In genomic region chr12:29499235-29499634, GRCh38 we compare ENCODE assay signal across 34 cellular contexts. TPM values are rescaled to one million over a fixed set of nuclear protein-coding genes. Genes with fewer than 3 reads are reported as not detected.
"Had no signal": no experiment of that assay in that cellular context is flagged by ENCODE, and none has a peak within 500 bp of the region (broad histone marks: within the 10 kb centered on the region; RNA-seq: fewer than 3 reads in every experiment).

No MANE protein-coding gene starts in this region.

- H3K27me3 ChIP-seq: brain microvascular endothelial cell, cardiac muscle cell, colonic mucosa had no signal

- ATAC-seq: activated CD8-positive, alpha-beta T cell treated with anti-CD3 and anti-CD28 coated beads for 36 hours; activated T-cell treated with anti-CD3 and anti-CD28 coated beads, Interleukin-2, amount 50 U/mL, for 72 hours; activated T-helper 17 cell treated with anti-CD3 and anti-CD28 coated beads, Interleukin-2, amount 50 U/mL, for 72 hours; Right ventricle myocardium inferior; SK-N-SH treated with all-trans-retinoic acid at 6 μM for 48 hours had no signal

- H3K36me3 ChIP-seq: brain microvascular endothelial cell, cardiac muscle cell, colonic mucosa, WERI-Rb-1 had no signal

- H3K27ac ChIP-seq: brain microvascular endothelial cell, cardiac muscle cell, colonic mucosa, PC-9, RWPE1, WERI-Rb-1 had no signal

- H3K4me2 ChIP-seq: PC-9 had no signal

- DNase-seq: activated CD4-positive, alpha-beta T cell treated with anti-CD3 and anti-CD28 coated beads for 1 hour; activated CD4-positive, alpha-beta T cell treated with anti-CD3 and anti-CD28 coated beads for 48 hours; activated CD4-positive, alpha-beta T cell treated with anti-CD3 and anti-CD28 coated beads, Interleukin-2, amount 50 U/mL, for 4 hours; activated CD4-positive, CD25-positive, alpha-beta regulatory T cell; activated CD8-positive, alpha-beta T cell treated with anti-CD3 and anti-CD28 coated beads for 36 hours; activated effector memory CD4-positive, alpha-beta T cell treated with anti-CD3 and anti-CD28 coated beads, Interleukin-2, amount 50 U/mL, for 16 hours; activated naive CD4-positive, alpha-beta T cell; activated naive CD4-positive, alpha-beta T cell treated with anti-CD3 and anti-CD28 coated beads, Interleukin-2, amount 50 U/mL, for 16 hours; activated naive CD8-positive, alpha-beta T cell treated with anti-CD3 and anti-CD28 coated beads for 36 hours; activated T-cell treated with anti-CD3 and anti-CD28 coated beads, Interleukin-2, amount 50 U/mL, for 1 hour; activated T-cell treated with anti-CD3 and anti-CD28 coated beads, Interleukin-2, amount 50 U/mL, for 72 hours; amniotic stem cell; aorta; brain microvascular endothelial cell; colonic mucosa; MV-4-11; NCI-H1092; NCI-H1436 treated with DMSO at 0.1 percent for 48 hours; NCI-H1694 treated with DMSO at 0.1 percent for 48 hours; NCI-H2029; NCI-H345; NCI-H524 treated with DMSO at 0.1 percent for 48 hours; NK-92 treated with Interleukin-12 subunit alpha and Interleukin-12 subunit beta, amount 100 ng/mL, for 24 hours; PC-9; SIG-M5; T-helper 1 cell; T-helper 2 cell; T-helper 9 cell; WERI-Rb-1 had no signal

- H3K4me3 ChIP-seq: cardiac muscle cell, colonic mucosa, PC-9 had no signal

- H2AFZ ChIP-seq: PC-9 had no signal

- H3K4me1 ChIP-seq: colonic mucosa had no signal

- H3K9me3 ChIP-seq: colonic mucosa had no signal

RNA-seq across cellular contexts. Expression of gene OVCH1, which starts 1.7 kb away (rescaled TPM):
- polyA plus RNA-seq: cardiac muscle cell had no signal
